In the genomic region with DNA sequence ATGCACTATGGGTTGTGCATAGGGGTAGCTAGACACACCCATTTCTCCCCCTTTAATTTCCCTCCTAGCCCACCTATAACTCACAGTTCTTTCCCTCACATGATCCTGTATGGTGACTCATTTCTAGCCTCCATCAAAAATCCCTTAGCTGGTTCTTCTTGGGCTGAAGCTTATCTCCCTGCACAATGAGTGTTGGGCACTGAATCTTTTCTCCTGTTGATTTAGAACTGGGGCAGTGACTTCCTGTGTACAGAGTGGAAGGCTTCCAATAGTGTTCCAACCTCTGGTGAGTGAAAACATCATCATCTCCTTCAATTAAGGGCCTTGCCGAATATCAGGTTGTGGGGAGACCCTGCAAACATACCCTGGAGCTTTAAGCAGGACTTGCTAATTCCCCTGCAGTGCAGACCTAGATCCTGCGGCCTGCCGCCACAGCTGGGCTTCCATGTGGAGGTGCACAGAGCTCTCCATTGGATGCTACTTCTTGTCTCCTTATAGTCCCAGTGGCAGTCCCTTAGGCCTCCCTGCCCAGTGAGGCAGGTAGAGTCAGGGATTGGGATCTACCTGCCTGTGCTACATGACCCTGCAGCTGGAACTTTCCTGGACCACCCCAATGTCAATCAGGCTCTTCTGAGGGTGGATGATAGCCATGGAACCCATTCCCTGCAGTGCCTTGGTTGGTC, we compare ENCODE assay signal across 19 cellular contexts.
A peak's percentile ranks its signal among the peaks of the same experiment; 100 is the strongest.
DNase-seq lines count a peak whose midpoint lies in the region; ATAC-seq and TF ChIP-seq lines count a peak whose summit lies in the region.
"Had no signal": no experiment of that assay in that cellular context is flagged by ENCODE, and none has a peak within 500 bp of the region (broad histone marks: within the 10 kb centered on the region; RNA-seq: fewer than 3 reads in every experiment).

No MANE protein-coding gene starts in this region.

- H3K9me3 Mint-ChIP-seq in CD4-positive, CD25-positive, alpha-beta regulatory T cell: no peaks in the 10 kb centered on the region
- H3K9me3 Mint-ChIP-seq in CD8-positive, alpha-beta memory T cell: no peaks in the 10 kb centered on the region
- H3K9me3 Mint-ChIP-seq: IgD-negative memory B cell, memory B cell, nephron had no signal

- H3K4me1 Mint-ChIP-seq in CD4-positive, CD25-positive, alpha-beta regulatory T cell: peaks cover 8 to 53% (median 31%) of the 10 kb centered on the region in 4 donors
- peaks cover 44 to 62% (median 46%) of the 10 kb centered on the region in 3 donors for H3K4me1 Mint-ChIP-seq in CD8-positive, alpha-beta memory T cell

- CTCF ChIA-PET in CD8-positive, alpha-beta memory T cell (lab: Charles Lee): interaction anchor here (2.0 kb wide), 1 partner anchor 23 kb away, joined by 13 read pairs; no protein-coding TSS in a partner anchor

- H3K36me3 Mint-ChIP-seq in CD4-positive, CD25-positive, alpha-beta regulatory T cell: no peaks in the 10 kb centered on the region
- H3K36me3 Mint-ChIP-seq in CD8-positive, alpha-beta memory T cell: no peaks in the 10 kb centered on the region
- H3K36me3 Mint-ChIP-seq: IgD-negative memory B cell had no signal

- H3K4me1 ChIP-seq in CD4-positive, CD25-positive, alpha-beta regulatory T cell (ENCODE audit: control insufficient read depth, insufficient read depth, low read length, poor library complexity, severe bottlenecking): peaks cover 76% of the 10 kb centered on the region
- H3K4me1 ChIP-seq in CD8-positive, alpha-beta memory T cell (ENCODE audit: insufficient read depth, low read length): peaks cover 99% of the 10 kb centered on the region
- peaks cover 7 to 67% (median 23%) of the 10 kb centered on the region in 3 donors for H3K4me1 ChIP-seq in gastroesophageal sphincter
- H3K4me1 ChIP-seq: BE2C had no signal

- no peak for TF ChIP-seq EP300 in gastroesophageal sphincter (IDR thresholded peaks at IDR 0.05)

- no peak overlapping the region for H3K4me3 ChIP-seq in CD4-positive, CD25-positive, alpha-beta regulatory T cell (ENCODE audit: low read depth, low read length)
- no peak overlapping the region for H3K4me3 ChIP-seq in CD8-positive, alpha-beta memory T cell (ENCODE audit: low read length)
- no peak overlapping the region for H3K4me3 ChIP-seq in gastroesophageal sphincter
- H3K4me3 ChIP-seq: body of pancreas, testis had no signal

- ATAC-seq in CD4-positive, CD25-positive, alpha-beta regulatory T cell (ENCODE audit: low read depth in 2 of 2): no peak
- ATAC-seq in gastroesophageal sphincter (no peak), GM21825 (IDR thresholded peaks at IDR 0.05; ENCODE audit: unreplicated experiment) (no peak)
- ATAC-seq: body of pancreas, SK-N-SH treated with all-trans-retinoic acid at 6 μM for 48 hours had no signal

- H3K4me3 Mint-ChIP-seq in CD4-positive, CD25-positive, alpha-beta regulatory T cell: peak overlapping the region in 1 of 4 donors; percentile 15
- peak overlapping the region in 1 of 7 donors; percentile 13 for H3K4me3 Mint-ChIP-seq in CD8-positive, alpha-beta memory T cell
- H3K4me3 Mint-ChIP-seq: IgD-negative memory B cell, memory B cell, nephron had no signal

- TF ChIP-seq POLR2A in gastroesophageal sphincter (IDR thresholded peaks at IDR 0.05): no peak

- no peak for DNase-seq in CD4-positive, CD25-positive, alpha-beta regulatory T cell
- DNase-seq in CD8-positive, alpha-beta memory T cell: no peak
- DNase-seq in NCI-H187 treated with DMSO at 0.1 percent for 48 hours (lab: John Stamatoyannopoulos, UW) (no peak), NCI-H1930 (lab: John Stamatoyannopoulos, UW) (no peak)
- DNase-seq: activated CD8-positive, alpha-beta memory T cell treated with anti-CD3 and anti-CD28 coated beads for 24 hours; BE2C; body of pancreas; DMS 273 treated with DMSO at 0.1 percent for 48 hours; NCI-H2081; NCI-H510A treated with DMSO at 0.1 percent for 48 hours; small intestine; testis had no signal

- H3K27ac ChIP-seq in CD4-positive, CD25-positive, alpha-beta regulatory T cell (ENCODE audit: insufficient read depth, low read length, poor library complexity, severe bottlenecking): no peak overlapping the region
- H3K27ac ChIP-seq in CD8-positive, alpha-beta memory T cell (ENCODE audit: low read depth, low read length): no peak overlapping the region
- peak overlapping the region; percentile 64 for H3K27ac ChIP-seq in VCaP
- H3K27ac ChIP-seq in gastroesophageal sphincter: peak overlapping the region in 3 of 4 donors; percentile 68 to 97 (median 94)
- H3K27ac ChIP-seq: body of pancreas, testis had no signal

- POLR2A ChIA-PET in CD8-positive, alpha-beta memory T cell (lab: Charles Lee): interaction anchor here (1.0 kb wide), 1 partner anchor 9 kb away, joined by 3 read pairs; no protein-coding TSS in a partner anchor

- peak overlapping the region; percentile 41 to 100 (median 100) for H3K27ac Mint-ChIP-seq in CD4-positive, CD25-positive, alpha-beta regulatory T cell
- peak overlapping the region in 7 of 8 donors; percentile 27 to 80 (median 66) for H3K27ac Mint-ChIP-seq in CD8-positive, alpha-beta memory T cell
- H3K27ac Mint-ChIP-seq: memory B cell had no signal

- H3K9me3 ChIP-seq in CD4-positive, CD25-positive, alpha-beta regulatory T cell (ENCODE audit: control insufficient read depth in 2 of 2, low read length in 2 of 2): no peaks in the 10 kb centered on the region
- no peaks in the 10 kb centered on the region for H3K9me3 ChIP-seq in CD8-positive, alpha-beta memory T cell (ENCODE audit: low read length)
- H3K9me3 ChIP-seq in gastroesophageal sphincter: no peaks in the 10 kb centered on the region
- H3K9me3 ChIP-seq: BE2C, body of pancreas, testis had no signal

- TF ChIP-seq CTCF in VCaP (conservative IDR thresholded peaks at IDR 0.05) (no peak), gastroesophageal sphincter (IDR thresholded peaks at IDR 0.05) (no peak)

- H3K36me3 ChIP-seq in CD4-positive, CD25-positive, alpha-beta regulatory T cell (ENCODE audit: control insufficient read depth, insufficient read depth, low read length): no peaks in the 10 kb centered on the region
- no peaks in the 10 kb centered on the region for H3K36me3 ChIP-seq in CD8-positive, alpha-beta memory T cell (ENCODE audit: insufficient read depth, low read length)
- H3K36me3 ChIP-seq in gastroesophageal sphincter: no peaks in the 10 kb centered on the region
- H3K36me3 ChIP-seq: BE2C had no signal

- no peaks in the 10 kb centered on the region for H3K27me3 Mint-ChIP-seq in CD4-positive, CD25-positive, alpha-beta regulatory T cell
- no peaks in the 10 kb centered on the region for H3K27me3 Mint-ChIP-seq in CD8-positive, alpha-beta memory T cell

- no peaks in the 10 kb centered on the region for H3K27me3 ChIP-seq in CD4-positive, CD25-positive, alpha-beta regulatory T cell (ENCODE audit: control insufficient read depth, insufficient read depth, low read length)
- no peaks in the 10 kb centered on the region for H3K27me3 ChIP-seq in CD8-positive, alpha-beta memory T cell (ENCODE audit: insufficient read depth, low read length, poor library complexity, severe bottlenecking)
- H3K27me3 ChIP-seq in gastroesophageal sphincter: no peaks in the 10 kb centered on the region
- H3K27me3 ChIP-seq: BE2C, body of pancreas, testis had no signal

- 83 to 100% methylated on average over 3 of the region's 3 CpGs for WGBS in gastroesophageal sphincter (ENCODE audit: low coverage in 1 of 2), 2 donors

Comparison
In these comparisons a context has a peak if more than half of its experiments do, and no peak if none do; other contexts are left out.
1. H3K27ac ChIP-seq: peak in VCaP (single experiment) and gastroesophageal sphincter (3 of 4); none in CD4-positive, CD25-positive, alpha-beta regulatory T cell (single experiment) and CD8-positive, alpha-beta memory T cell (single experiment).